In genomic region chr16:5077304-5077703, GRCh38 we compare ENCODE assay signal across 37 cellular contexts. TPM values are rescaled to one million over a fixed set of nuclear protein-coding genes. Genes with fewer than 3 reads are reported as not detected.
"Had no signal": no experiment of that assay in that cellular context is flagged by ENCODE, and none has a peak within 500 bp of the region (broad histone marks: within the 10 kb centered on the region; RNA-seq: fewer than 3 reads in every experiment).

No MANE protein-coding gene starts in this region.

- H3K27ac ChIP-seq: adrenal gland, ascending aorta, body of pancreas, brain microvascular endothelial cell, breast epithelium, cardiac muscle cell had no signal

- H3K36me3 ChIP-seq: breast epithelium, cardiac muscle cell had no signal

- H3K27me3 ChIP-seq: adrenal gland, ascending aorta, body of pancreas, brain microvascular endothelial cell, breast epithelium, cardiac muscle cell had no signal

- H3K4me3 ChIP-seq: adrenal gland, ascending aorta, body of pancreas, breast epithelium, cardiac muscle cell had no signal

- H3K9me3 ChIP-seq: adrenal gland, ascending aorta, body of pancreas, breast epithelium had no signal

- ATAC-seq: activated naive CD4-positive, alpha-beta T cell treated with anti-CD3 and anti-CD28 coated beads, Interleukin-2, amount 50 U/mL, for 72 hours; activated naive CD8-positive, alpha-beta T cell treated with anti-CD3 and anti-CD28 coated beads, Interleukin-2, amount 50 U/mL, for 24 hours; activated T-cell treated with anti-CD3 and anti-CD28 coated beads, Interleukin-2, amount 50 U/mL, for 4 hours; activated T-cell treated with anti-CD3 and anti-CD28 coated beads, Interleukin-2, amount 50 U/mL, for 72 hours; activated T-helper 17 cell treated with anti-CD3 and anti-CD28 coated beads, Interleukin-2, amount 50 U/mL, for 72 hours; body of pancreas had no signal

- H3K4me1 ChIP-seq: breast epithelium had no signal

- FAIRE-seq: astrocyte, bronchial epithelial cell had no signal

- DNase-seq: activated effector memory CD4-positive, alpha-beta T cell treated with anti-CD3 and anti-CD28 coated beads, Interleukin-2, amount 50 U/mL, for 16 hours; activated effector memory CD4-positive, alpha-beta T cell treated with Interleukin-2 at 50 U/mL for 16 hours; activated gamma-delta T cell; activated gamma-delta T cell treated with Interleukin-2 at 50 U/mL for 16 hours; activated naive CD4-positive, alpha-beta T cell; activated naive CD4-positive, alpha-beta T cell treated with anti-CD3 and anti-CD28 coated beads for 36 hours; activated naive CD4-positive, alpha-beta T cell treated with anti-CD3 and anti-CD28 coated beads, Interleukin-2, amount 10 ng/mL, durations not matched to agents 7 days and 5 days; activated naive CD4-positive, alpha-beta T cell treated with anti-CD3 and anti-CD28 coated beads, Interleukin-2, amount 50 U/mL, for 16 hours; activated naive CD4-positive, alpha-beta T cell treated with Interleukin-2 at 50 U/mL for 16 hours; activated naive CD8-positive, alpha-beta T cell treated with anti-CD3 and anti-CD28 coated beads for 36 hours; activated naive CD8-positive, alpha-beta T cell treated with anti-CD3 and anti-CD28 coated beads, Interleukin-2, amount 10 ng/mL, durations not matched to agents 7 days and 5 days; activated naive CD8-positive, alpha-beta T cell treated with anti-CD3 and anti-CD28 coated beads, Interleukin-2, amount 50 U/mL, for 24 hours; activated T-cell treated with anti-CD3 and anti-CD28 coated beads, Interleukin-2, amount 50 U/mL, for 1 hour; activated T-cell treated with anti-CD3 and anti-CD28 coated beads, Interleukin-2, amount 50 U/mL, for 24 hours; activated T-cell treated with anti-CD3 and anti-CD28 coated beads, Interleukin-2, amount 50 U/mL, for 4 hours; activated T-cell treated with anti-CD3 and anti-CD28 coated beads, Interleukin-2, amount 50 U/mL, for 48 hours; activated T-cell treated with anti-CD3 and anti-CD28 coated beads, Interleukin-2, amount 50 U/mL, for 72 hours; adrenal gland; amniotic stem cell; amygdala; anterior cingulate cortex; aorta; body of pancreas; brain microvascular endothelial cell; caudate nucleus; central memory CD4-positive, alpha-beta T cell; cerebellar nuclear complex had no signal

RNA-seq across cellular contexts. Expression of gene C16orf89, which starts 11.5 kb away (rescaled TPM):
- total RNA-seq: activated naive CD4-positive, alpha-beta T cell treated with anti-CD3 and anti-CD28 coated beads for 36 hours; activated naive CD4-positive, alpha-beta T cell treated with anti-CD3 and anti-CD28 coated beads, Interleukin-2, amount 50 U/mL, for 72 hours; activated naive CD8-positive, alpha-beta T cell treated with anti-CD3 and anti-CD28 coated beads for 36 hours; activated naive CD8-positive, alpha-beta T cell treated with anti-CD3 and anti-CD28 coated beads, Interleukin-2, amount 10 ng/mL, durations not matched to agents 7 days and 5 days; activated T-cell treated with anti-CD3 and anti-CD28 coated beads, Interleukin-2, amount 50 U/mL, for 4 hours; activated T-cell treated with anti-CD3 and anti-CD28 coated beads, Interleukin-2, amount 50 U/mL, for 72 hours; activated T-helper 1 cell treated with anti-CD3 and anti-CD28 coated beads, Interleukin-12 subunit alpha, Interleukin-12 subunit beta, Interleukin-2, Interleukin-4 antibody, amounts not matched to agents 30 ng/mL and 10 ng/mL and 1 ng/mL, durations not matched to agents 14 hours and 24 hours and 36 hours; activated T-helper 17 cell treated with anti-CD3 and anti-CD28 coated beads, Interleukin-2, amount 50 U/mL, for 72 hours; activated T-helper 2 cell treated with anti-CD3 and anti-CD28 coated beads, Interferon-gamma antibody, Interleukin-2, Interleukin-4, amounts not matched to agents 10 μg/mL and 5 μg/mL and 100 μg/mL, durations not matched to agents 14 hours and 24 hours and 36 hours; astrocyte; bronchial epithelial cell; cardiac muscle cell; chondrocyte had no signal
